ENCODE assay signal across 2 cellular contexts in genomic region chr5:115857621-115858349, GRCh38.
TF ChIP-seq lines count a peak whose summit lies in the region.

No MANE protein-coding gene starts in this region.

TF ChIP-seq in K562, 482 proteins besides CTCF, POLR2A, EP300 and RAD21:
- TF ChIP-seq PBX2 (CRISPR knock-in tag; IDR thresholded peaks at IDR 0.05; ENCODE audit: low read depth) (no peak), PBX2 (tag; conservative IDR thresholded peaks at IDR 0.05; ENCODE audit: low read depth) (0 out of 2 replicates have a peak, but pooled peaks have one; percentile 26), NFIC (IDR thresholded peaks at IDR 0.05) (peak; percentile 77), MYBL2 (IDR thresholded peaks at IDR 0.05; ENCODE audit: low read depth) (no peak), MYBL2 (CRISPR knock-in tag; IDR thresholded peaks at IDR 0.05; ENCODE audit: borderline replicate concordance) (no peak), HLTF (IDR thresholded peaks at IDR 0.05) (no peak), MEIS2 (IDR thresholded peaks at IDR 0.05; ENCODE audit: partially characterized antibody) (peak; percentile 5), JUNB (CRISPR knock-in tag; conservative IDR thresholded peaks at IDR 0.05) (no peak), HES1 (IDR thresholded peaks at IDR 0.05; ENCODE audit: low read depth) (no peak), NFIX (CRISPR knock-in tag; IDR thresholded peaks at IDR 0.05; ENCODE audit: low read depth) (peak; percentile 52)
TF ChIP-seq in K562: peak in this region for 4.

TF ChIP-seq in SK-N-SH treated with all-trans-retinoic acid at 6 μM for 48 hours, 23 proteins besides CTCF, POLR2A, EP300 and RAD21:
- TF ChIP-seq TCF4 (CRISPR knock-in tag; IDR thresholded peaks at IDR 0.05; ENCODE audit: borderline replicate concordance) (no peak), TSHZ2 (CRISPR knock-in tag; IDR thresholded peaks at IDR 0.05) (no peak), RARB (CRISPR knock-in tag; IDR thresholded peaks at IDR 0.05) (no peak), CSRNP3 (CRISPR knock-in tag; IDR thresholded peaks at IDR 0.05) (no peak), PATZ1 (CRISPR knock-in tag; IDR thresholded peaks at IDR 0.05; ENCODE audit: borderline replicate concordance) (no peak), ARNTL (CRISPR knock-in tag; IDR thresholded peaks at IDR 0.05; ENCODE audit: borderline replicate concordance, low read depth) (no peak), ZNF565 (CRISPR knock-in tag; conservative IDR thresholded peaks at IDR 0.05; ENCODE audit: low read depth) (no peak), ZC3H10 (CRISPR knock-in tag; IDR thresholded peaks at IDR 0.05) (no peak), PPARA (CRISPR knock-in tag; IDR thresholded peaks at IDR 0.05; ENCODE audit: borderline replicate concordance) (no peak), ZNF70 (CRISPR knock-in tag; IDR thresholded peaks at IDR 0.05) (no peak), CSDC2 (CRISPR knock-in tag; IDR thresholded peaks at IDR 0.05) (no peak), ZNF8 (CRISPR knock-in tag; IDR thresholded peaks at IDR 0.05) (no peak), GLIS3 (CRISPR knock-in tag; IDR thresholded peaks at IDR 0.05) (no peak), CREB5 (CRISPR knock-in tag; IDR thresholded peaks at IDR 0.05; ENCODE audit: low read depth) (no peak), ISL1 (CRISPR knock-in tag; IDR thresholded peaks at IDR 0.05) (no peak), ZFP3 (CRISPR knock-in tag; IDR thresholded peaks at IDR 0.05) (no peak)
